26 cellular contexts compared by ENCODE assay signal in genomic region chrX:21911481-21911880, GRCh38.
"Had no signal": no experiment of that assay in that cellular context is flagged by ENCODE, and none has a peak within 500 bp of the region (broad histone marks: within the 10 kb centered on the region; RNA-seq: fewer than 3 reads in every experiment).

No MANE protein-coding gene starts in this region.

- H3K27ac ChIP-seq: stomach, suprapubic skin, testis, thoracic aorta, thyroid gland, tibial artery, tibial nerve, transverse colon, upper lobe of left lung, upper lobe of right lung, uterus, vagina had no signal

- H3K9me3 ChIP-seq: suprapubic skin, testis, thoracic aorta, thyroid gland, tibial artery, tibial nerve, transverse colon, upper lobe of left lung, upper lobe of right lung, uterus, vagina had no signal

- H3K27me3 ChIP-seq: stomach, suprapubic skin, testis, thyroid gland, tibial artery, tibial nerve, transverse colon, upper lobe of left lung, upper lobe of right lung, uterus, vagina had no signal

- DNase-seq: stimulated activated CD4-positive, alpha-beta T cell treated with anti-CD3 and anti-CD28 coated beads, Interleukin-2, amount 100 ng/mL, for 48 hours; stimulated activated CD4-positive, alpha-beta T cell treated with anti-CD3 and anti-CD28 coated beads, Interleukin-4, amount 100 ng/mL, for 1 hour; stimulated activated CD4-positive, alpha-beta T cell treated with anti-CD3 and anti-CD28 coated beads, Interleukin-4, amount 100 ng/mL, for 24 hours; stimulated activated CD4-positive, alpha-beta T cell treated with anti-CD3 and anti-CD28 coated beads, Interleukin-4, amount 100 ng/mL, for 4 hours; stimulated activated CD8-positive, alpha-beta memory T cell treated with anti-CD3 and anti-CD28 coated beads, Interleukin-4, amount 100 ng/mL, for 48 hours; stimulated activated naive B cell treated with anti-CD40 and anti-IgM and Interleukin-4, amounts not matched to agents 10 μg/mL and 1 μg/mL and 100 μg/mL, for 72 hours; stimulated activated naive CD4-positive, alpha-beta T cell; stimulated activated naive CD4-positive, alpha-beta T cell treated with Interleukin-2 at 50 U/mL for 16 hours; stimulated activated naive CD8-positive, alpha-beta T cell treated with anti-CD3 and anti-CD28 coated beads, Interleukin-15, amount 100 ng/mL, for 72 hours; stimulated activated naive CD8-positive, alpha-beta T cell treated with anti-CD3 and anti-CD28 coated beads, Interleukin-15, Interleukin-2, amounts not matched to agents 100 U/mL and 50 U/mL, for 24 hours; stomach; substantia nigra; testis; thyroid gland; tibial artery; transverse colon; trophoblast cell; upper lobe of left lung; upper lobe of right lung; uterus had no signal

- H3K36me3 ChIP-seq: stomach, suprapubic skin, thoracic aorta, thyroid gland, tibial artery, tibial nerve, transverse colon, upper lobe of left lung, upper lobe of right lung, uterus, vagina had no signal

- H3K4me1 ChIP-seq: stomach, suprapubic skin, testis, thyroid gland, tibial artery, tibial nerve, transverse colon, upper lobe of left lung, upper lobe of right lung, uterus, vagina had no signal

- ATAC-seq: stimulated activated memory B cell treated with anti-CD40 and anti-IgM and Interleukin-4, amounts not matched to agents 10 μg/mL and 1 μg/mL and 100 μg/mL, for 72 hours; stimulated activated naive B cell treated with anti-CD40 and anti-IgM and Interleukin-4, amounts not matched to agents 10 μg/mL and 1 μg/mL and 100 μg/mL, for 72 hours; stimulated activated naive CD8-positive, alpha-beta T cell treated with anti-CD3 and anti-CD28 coated beads, Interleukin-15, amount 100 ng/mL, for 72 hours; stimulated activated naive CD8-positive, alpha-beta T cell treated with anti-CD3 and anti-CD28 coated beads, Interleukin-15, Interleukin-2, amounts not matched to agents 100 U/mL and 50 U/mL, for 24 hours; upper lobe of right lung had no signal

- FAIRE-seq: urothelium cell line had no signal

- H3K4me3 ChIP-seq: stomach, suprapubic skin, testis, thoracic aorta, thyroid gland, tibial artery, tibial nerve, transverse colon, upper lobe of left lung, upper lobe of right lung, uterus, vagina had no signal
